In the genomic region with DNA sequence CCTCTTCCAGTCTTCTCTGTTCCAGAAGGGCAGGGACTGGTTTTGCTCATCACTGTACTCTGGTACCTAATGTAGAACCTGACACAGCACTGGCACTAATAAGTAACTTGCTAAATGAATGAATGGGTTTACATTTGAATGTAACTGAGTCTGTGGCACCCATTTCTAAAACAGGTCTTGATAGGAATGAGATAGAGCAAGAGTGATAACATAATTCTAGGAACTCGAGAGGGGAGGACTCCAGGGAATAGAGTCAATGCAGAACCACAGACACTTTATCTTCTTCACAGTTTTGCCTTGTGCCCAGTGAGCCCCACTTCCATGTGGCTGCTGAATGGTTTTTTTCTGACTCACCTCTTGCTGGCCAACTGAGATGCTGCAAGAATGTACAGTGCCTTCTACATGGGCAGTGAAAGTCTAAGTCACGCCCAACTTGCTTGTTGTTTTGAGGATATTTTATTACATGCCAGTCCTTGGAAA, we compare ENCODE assay signal across 18 cellular contexts.
A peak's percentile ranks its signal among the peaks of the same experiment; 100 is the strongest.
DNase-seq lines count a peak whose midpoint lies in the region; ATAC-seq, FAIRE-seq and TF ChIP-seq lines count a peak whose summit lies in the region.
"Had no signal": no experiment of that assay in that cellular context is flagged by ENCODE, and none has a peak within 500 bp of the region (broad histone marks: within the 10 kb centered on the region; RNA-seq: fewer than 3 reads in every experiment).

No MANE protein-coding gene starts in this region.

- H3K27ac ChIP-seq in vagina = no peak overlapping the region
- no peak overlapping the region for H3K27ac ChIP-seq in effector memory CD4-positive, alpha-beta T cell (ENCODE audit: insufficient read depth, low read length, poor library complexity, severe bottlenecking)
- H3K27ac ChIP-seq: adrenal gland, ovary, sigmoid colon, thyroid gland had no signal

- no peaks in the 10 kb centered on the region for H3K9me3 ChIP-seq in vagina
- no peaks in the 10 kb centered on the region for H3K9me3 ChIP-seq in effector memory CD4-positive, alpha-beta T cell (ENCODE audit: control insufficient read depth, low read length)
- H3K9me3 ChIP-seq: adrenal gland, ovary, sigmoid colon, thyroid gland had no signal

- peak; percentile 73 for DNase-seq in AG10803 (ENCODE audit: low read depth)
- DNase-seq in EH (ENCODE audit: low read depth) = peak; percentile 52
- peak; percentile 57 for DNase-seq in RCC 7860 (ENCODE audit: low spot score)
- peak; percentile 33 for DNase-seq in fibroblast of mammary gland (ENCODE audit: low read depth)
- no peak for DNase-seq in GM03348 (ENCODE audit: low spot score)
- DNase-seq in vagina (ENCODE audit: extremely low spot score in 2 of 2) = no peak
- DNase-seq in effector memory CD4-positive, alpha-beta T cell = no peak
- DNase-seq: activated CD8-positive, alpha-beta T cell treated with anti-CD3 and anti-CD28 coated beads for 36 hours; adrenal gland; GOT3; NCI-H1092 treated with DMSO at 0.1 percent for 48 hours; NCI-H69; ovary; sigmoid colon; thyroid gland had no signal

- no peaks in the 10 kb centered on the region for H3K36me3 ChIP-seq in vagina
- no peaks in the 10 kb centered on the region for H3K36me3 ChIP-seq in effector memory CD4-positive, alpha-beta T cell (ENCODE audit: control insufficient read depth, insufficient read depth, low read length)
- H3K36me3 ChIP-seq: adrenal gland, ovary, sigmoid colon, thyroid gland had no signal

- intact Hi-C loops in vagina (cut with DNase I) = no loop called here

- FAIRE-seq in RCC 7860 (lab: Jason Lieb, UNC) = peak; percentile 78
- FAIRE-seq: frontal cortex had no signal

- peaks cover 15% of the 10 kb centered on the region for H3K4me1 ChIP-seq in vagina
- no peaks in the 10 kb centered on the region for H3K4me1 ChIP-seq in effector memory CD4-positive, alpha-beta T cell (ENCODE audit: control insufficient read depth, insufficient read depth, low read length, poor library complexity, severe bottlenecking)
- H3K4me1 ChIP-seq: adrenal gland, sigmoid colon, thyroid gland had no signal

- TF ChIP-seq CTCF in AG10803 (conservative IDR thresholded peaks at IDR 0.05; ENCODE audit: low read length) (no peak), fibroblast of mammary gland (conservative IDR thresholded peaks at IDR 0.05; ENCODE audit: control insufficient read depth, insufficient read depth, low read depth, low read length) (no peak), vagina (IDR thresholded peaks at IDR 0.05) (no peak)

- no peak for TF ChIP-seq POLR2A in vagina (IDR thresholded peaks at IDR 0.05)

- no peak overlapping the region for H3K4me3 ChIP-seq in AG10803 (ENCODE audit: low read length)
- no peak overlapping the region for H3K4me3 ChIP-seq in fibroblast of mammary gland (ENCODE audit: control insufficient read depth, low read depth, low read length)
- no peak overlapping the region for H3K4me3 ChIP-seq in vagina
- H3K4me3 ChIP-seq in effector memory CD4-positive, alpha-beta T cell (ENCODE audit: insufficient read depth, low read depth, low read length, poor library complexity, severe bottlenecking) = no peak overlapping the region
- H3K4me3 ChIP-seq: adrenal gland, ovary, sigmoid colon, thyroid gland had no signal

- ATAC-seq in GM18498 (IDR thresholded peaks at IDR 0.05; ENCODE audit: unreplicated experiment) = no peak
- ATAC-seq: activated CD8-positive, alpha-beta T cell treated with anti-CD3 and anti-CD28 coated beads for 36 hours; Panc1 had no signal

- no peaks in the 10 kb centered on the region for H3K27me3 ChIP-seq in vagina
- H3K27me3 ChIP-seq in effector memory CD4-positive, alpha-beta T cell (replicated peaks; ENCODE audit: control insufficient read depth, insufficient read depth, low read length, poor library complexity, severe bottlenecking) = no peaks in the 10 kb centered on the region
- H3K27me3 ChIP-seq: adrenal gland, ovary, sigmoid colon, thyroid gland had no signal

Comparison
In these comparisons a context has a peak if more than half of its experiments do, and no peak if none do; other contexts are left out.
1. DNase-seq: peak in AG10803 (single experiment), EH (single experiment), RCC 7860 (single experiment) and fibroblast of mammary gland (single experiment); none in GM03348 (single experiment), vagina (0 of 2) and effector memory CD4-positive, alpha-beta T cell (0 of 3).